In genomic region chr10:132249824-132250375, GRCh38 we compare ENCODE assay signal across 21 cellular contexts. TPM values are rescaled to one million over a fixed set of nuclear protein-coding genes. Genes with fewer than 3 reads are reported as not detected.
A peak's percentile ranks its signal among the peaks of the same experiment; 100 is the strongest.
DNase-seq lines count a peak whose midpoint lies in the region; ATAC-seq, FAIRE-seq and TF ChIP-seq lines count a peak whose summit lies in the region.
"Had no signal": no experiment of that assay in that cellular context is flagged by ENCODE, and none has a peak within 500 bp of the region (broad histone marks: within the 10 kb centered on the region; RNA-seq: fewer than 3 reads in every experiment).

No MANE protein-coding gene starts in this region.

- no peak for TF ChIP-seq CTCF in fibroblast of pulmonary artery (IDR thresholded peaks at IDR 0.05; ENCODE audit: low read length, missing control alignments)

- ATAC-seq in GM21447 (IDR thresholded peaks at IDR 0.05; ENCODE audit: unreplicated experiment), result no peak

- FAIRE-seq in frontal cortex (lab: Jason Lieb, UNC), result no peak
- FAIRE-seq: A204.1, D721Med, GM12878, GM19239, H54, HTR-8/SVneo had no signal

- DNase-seq in CMK (ENCODE audit: low read depth) (peak; percentile 62), HuH-7 (ENCODE audit: low spot score) (peak; percentile 42), fibroblast of pulmonary artery (ENCODE audit: low read depth) (peak; percentile 7), frontal cortex (ENCODE audit: low spot score in 2 of 2) (no peak), inferior parietal cortex (ENCODE audit: extremely low spot score) (no peak)
- DNase-seq: ACHN; Caco-2; CD4-positive, CD25-positive, alpha-beta regulatory T cell; CD8-positive, alpha-beta memory T cell; DMS79 treated with DMSO at 0.1 percent for 48 hours; HCEC 1CT; Kasumi-1; KG1 had no signal

- no peak overlapping the region for H3K4me3 ChIP-seq in fibroblast of pulmonary artery (replicated peaks; ENCODE audit: low read depth, low read length)
- H3K4me3 ChIP-seq: GM12878, GM23338 had no signal

RNA-seq across cellular contexts. Expression of gene STK32C, which starts 57.9 kb away (rescaled TPM):
- total RNA-seq in frontal cortex, result 25.3 TPM

Comparison
In these comparisons a context has a peak if more than half of its experiments do, and no peak if none do; other contexts are left out.
1. DNase-seq: peak in CMK (single experiment), HuH-7 (single experiment) and fibroblast of pulmonary artery (single experiment); none in frontal cortex (0 of 2) and inferior parietal cortex (single experiment).